In genomic region chr15:31332020-31332680, GRCh38 we compare ENCODE assay signal across 13 cellular contexts. TPM values are rescaled to one million over a fixed set of nuclear protein-coding genes. Genes with fewer than 3 reads are reported as not detected.
DNase-seq lines count a peak whose midpoint lies in the region; ATAC-seq and TF ChIP-seq lines count a peak whose summit lies in the region.
"Had no signal": no experiment of that assay in that cellular context is flagged by ENCODE, and none has a peak within 500 bp of the region (broad histone marks: within the 10 kb centered on the region; RNA-seq: fewer than 3 reads in every experiment).

No MANE protein-coding gene starts in this region.

- H3K27me3 Mint-ChIP-seq in activated T-helper 17 cell treated with anti-CD3 and anti-CD28 coated beads, Interleukin-2, amount 50 U/mL, for 72 hours = no peaks in the 10 kb centered on the region
- H3K27me3 Mint-ChIP-seq in natural killer cell treated with Interleukin-12 subunit alpha and Interleukin-12 subunit beta and Interleukin-15 and Interleukin-18, amount 100 ng/mL, for 72 hours = no peaks in the 10 kb centered on the region

- H3K27ac Mint-ChIP-seq in activated T-helper 17 cell treated with anti-CD3 and anti-CD28 coated beads, Interleukin-2, amount 50 U/mL, for 72 hours = peak overlapping the region; percentile 63
- peak overlapping the region; percentile 87 to 98 for H3K27ac Mint-ChIP-seq in natural killer cell treated with Interleukin-12 subunit alpha and Interleukin-12 subunit beta and Interleukin-15 and Interleukin-18, amount 100 ng/mL, for 72 hours

- no peaks in the 10 kb centered on the region for H3K9me3 Mint-ChIP-seq in activated T-helper 17 cell treated with anti-CD3 and anti-CD28 coated beads, Interleukin-2, amount 50 U/mL, for 72 hours
- H3K9me3 Mint-ChIP-seq in natural killer cell treated with Interleukin-12 subunit alpha and Interleukin-12 subunit beta and Interleukin-15 and Interleukin-18, amount 100 ng/mL, for 72 hours = no peaks in the 10 kb centered on the region

- H3K36me3 Mint-ChIP-seq in activated T-helper 17 cell treated with anti-CD3 and anti-CD28 coated beads, Interleukin-2, amount 50 U/mL, for 72 hours (ENCODE audit: low read depth) = peaks cover 41% of the 10 kb centered on the region
- peaks cover 7% of the 10 kb centered on the region for H3K36me3 Mint-ChIP-seq in natural killer cell treated with Interleukin-12 subunit alpha and Interleukin-12 subunit beta and Interleukin-15 and Interleukin-18, amount 100 ng/mL, for 72 hours

- H3K4me3 Mint-ChIP-seq in activated T-helper 17 cell treated with anti-CD3 and anti-CD28 coated beads, Interleukin-2, amount 50 U/mL, for 72 hours = peak overlapping the region; percentile 96
- peak overlapping the region; percentile 73 for H3K4me3 Mint-ChIP-seq in natural killer cell treated with Interleukin-12 subunit alpha and Interleukin-12 subunit beta and Interleukin-15 and Interleukin-18, amount 100 ng/mL, for 72 hours

- TF ChIP-seq CTCF in C4-2B (conservative IDR thresholded peaks at IDR 0.05) (no peak), HL-60 (IDR thresholded peaks at IDR 0.05; ENCODE audit: insufficient read depth, low read length) (no peak)

- H3K4me1 Mint-ChIP-seq in activated T-helper 17 cell treated with anti-CD3 and anti-CD28 coated beads, Interleukin-2, amount 50 U/mL, for 72 hours = peaks cover 43% of the 10 kb centered on the region
- peaks cover 66 to 72% of the 10 kb centered on the region in 2 donors for H3K4me1 Mint-ChIP-seq in natural killer cell treated with Interleukin-12 subunit alpha and Interleukin-12 subunit beta and Interleukin-15 and Interleukin-18, amount 100 ng/mL, for 72 hours (ENCODE audit: low read depth in 2 of 2)

- DNase-seq in HL-60 (ENCODE audit: low read depth in 1 of 2, low spot score in 1 of 2) = no peak
- no peak for DNase-seq in natural killer cell treated with Interleukin-12 subunit alpha and Interleukin-12 subunit beta and Interleukin-15 and Interleukin-18, amount 100 ng/mL, for 72 hours (ENCODE audit: low spot score)
- DNase-seq in SK-N-DZ (ENCODE audit: low spot score) = no peak
- DNase-seq in NK-92 treated with Interleukin-12 subunit alpha and Interleukin-12 subunit beta, amount 100 ng/mL, for 24 hours (lab: John Stamatoyannopoulos, UW) = no peak
- DNase-seq: DMS53, left colon, NCI-H2107, sigmoid colon, SW 1271 had no signal

- no peak for ATAC-seq in activated T-helper 17 cell treated with anti-CD3 and anti-CD28 coated beads, Interleukin-2, amount 50 U/mL, for 72 hours (replicated peaks)
- ATAC-seq in natural killer cell treated with Interleukin-12 subunit alpha and Interleukin-12 subunit beta and Interleukin-15 and Interleukin-18, amount 100 ng/mL, for 72 hours = no peak
- ATAC-seq in HG02588 (IDR thresholded peaks at IDR 0.05; ENCODE audit: unreplicated experiment) (no peak), GM21717 (IDR thresholded peaks at IDR 0.05; ENCODE audit: unreplicated experiment) (no peak)
- ATAC-seq: left colon had no signal

- H3K27ac ChIP-seq in C4-2B (peak overlapping the region; percentile 64), HL-60 (replicated peaks) (peak overlapping the region; percentile 17; the same call in 1 of the 2 replicates)

- no peaks in the 10 kb centered on the region for H3K27me3 ChIP-seq in HL-60 (ENCODE audit: insufficient read depth, poor library complexity, severe bottlenecking)
- H3K27me3 ChIP-seq: sigmoid colon had no signal

- no peak overlapping the region for H3K4me3 ChIP-seq in HL-60 (replicated peaks; ENCODE audit: insufficient read depth, low read length)
- H3K4me3 ChIP-seq: sigmoid colon had no signal

RNA-seq across cellular contexts. Expression of gene KLF13, which starts 5.5 kb away (rescaled TPM):
- total RNA-seq in activated T-helper 17 cell treated with anti-CD3 and anti-CD28 coated beads, Interleukin-2, amount 50 U/mL, for 72 hours = 100 to 1,000 TPM; 101 to 119 TPM
- 100 to 1,000 TPM in 1 of 2 donors, 10 to 100 TPM in 1; 95.1 to 153 TPM for total RNA-seq in natural killer cell treated with Interleukin-12 subunit alpha and Interleukin-12 subunit beta and Interleukin-15 and Interleukin-18, amount 100 ng/mL, for 72 hours
- polyA plus RNA-seq in SK-N-DZ (2014; cell fraction: cytosol; rRNA removed) = 65.3 and 76.1 TPM in 2 replicates
- 26.8 and 37.7 TPM in 2 replicates for polyA plus RNA-seq in SK-N-DZ (2014; cell fraction: nucleus; rRNA removed)
